ENCODE assay signal across 10 cellular contexts in genomic region chrX:40434947-40435346, GRCh38.
DNase-seq lines count a peak whose midpoint lies in the region; ATAC-seq and TF ChIP-seq lines count a peak whose summit lies in the region.
"Had no signal": no experiment of that assay in that cellular context is flagged by ENCODE, and none has a peak within 500 bp of the region (broad histone marks: within the 10 kb centered on the region; RNA-seq: fewer than 3 reads in every experiment).

No MANE protein-coding gene starts in this region.

- no peaks in the 10 kb centered on the region for H3K36me3 ChIP-seq in heart right ventricle
- no peaks in the 10 kb centered on the region for H3K36me3 ChIP-seq in tibial artery

- intact Hi-C loops in heart right ventricle (cut with DNase I) (no loop called here), tibial artery (cut with DNase I; ENCODE audit: low total_unique reads) (no loop called here)

- H3K27me3 ChIP-seq in heart right ventricle (peaks cover 0 to 42% (median 0%) of the 10 kb centered on the region in 7 donors), tibial artery (no peaks in the 10 kb centered on the region)

- H3K4me1 ChIP-seq in heart right ventricle (peaks cover 0 to 4% (median 0%) of the 10 kb centered on the region in 9 donors), tibial artery (no peaks in the 10 kb centered on the region)

- CTCF ChIA-PET in HEK293T (lab: Yijun Ruan, JAX), result interaction anchor here (0.6 kb wide), 2 partner anchors 31 to 1632 kb away, joined by 3 to 5 read pairs; no protein-coding TSS in a partner anchor

- POLR2A ChIA-PET in HEK293T (lab: Yijun Ruan, JAX), result interaction anchor here (0.7 to 1.7 kb wide), 4 partner anchors 11 to 65 kb away, joined by 3 to 4 read pairs (median 3); no protein-coding TSS in a partner anchor

- ATAC-seq in heart right ventricle, result peak in 5 of 8 donors; percentile 28 to 74 (median 50)
- no peak for ATAC-seq in GM19455 (IDR thresholded peaks at IDR 0.05; ENCODE audit: unreplicated experiment)
- no peak for ATAC-seq in HG03565 (IDR thresholded peaks at IDR 0.05; ENCODE audit: unreplicated experiment)
- ATAC-seq in HG02588 (IDR thresholded peaks at IDR 0.05; ENCODE audit: unreplicated experiment), result no peak

- H3K4me3 ChIP-seq in heart right ventricle, result peak overlapping the region in 1 of 10 donors; percentile 11
- no peak overlapping the region for H3K4me3 ChIP-seq in tibial artery

- TF ChIP-seq CTCF in heart right ventricle (IDR thresholded peaks at IDR 0.05) (no peak), tibial artery (IDR thresholded peaks at IDR 0.05) (no peak)

- H3K27ac ChIP-seq in heart right ventricle (no peak overlapping the region), tibial artery (no peak overlapping the region)

- peaks cover 0 to 8% (median 0%) of the 10 kb centered on the region in 11 donors for H3K9me3 ChIP-seq in heart right ventricle
- H3K9me3 ChIP-seq in tibial artery, result no peaks in the 10 kb centered on the region

- WGBS in heart right ventricle, 2 donors, result 41 to 49% methylated on average over 14 of the region's 14 CpGs

- peak; percentile 53 for DNase-seq in HEK293T (ENCODE audit: extremely low spot score)
- peak; percentile 76 for DNase-seq in RPMI8226
- DNase-seq in heart right ventricle, result no peak
- peak; percentile 71 for DNase-seq in retina
- no peak for DNase-seq in tibial artery
- DNase-seq: amniotic stem cell; stimulated activated naive CD4-positive, alpha-beta T cell had no signal

TF ChIP-seq in HEK293T, 16 proteins besides CTCF, POLR2A, EP300 and RAD21:
- no peak for TF ChIP-seq HDGF (IDR thresholded peaks at IDR 0.05; ENCODE audit: borderline replicate concordance)
- no peak for TF ChIP-seq ELF4 (IDR thresholded peaks at IDR 0.05)
- TF ChIP-seq FOXM1 (IDR thresholded peaks at IDR 0.05; ENCODE audit: borderline replicate concordance), result no peak
- peak; percentile 69 for TF ChIP-seq ARNT (IDR thresholded peaks at IDR 0.05)
- TF ChIP-seq PKNOX1 (IDR thresholded peaks at IDR 0.05), result peak; percentile 93
- TF ChIP-seq FOXA1 (IDR thresholded peaks at IDR 0.05), result no peak
- peak; percentile 75 for TF ChIP-seq L3MBTL2 (conservative IDR thresholded peaks at IDR 0.05)
TF ChIP-seq in HEK293T: peak in this region for 3.

Comparison
In these comparisons a context has a peak if more than half of its experiments do, and no peak if none do; other contexts are left out.
1. DNase-seq: peak in HEK293T (single experiment), RPMI8226 (single experiment) and retina (single experiment); none in heart right ventricle (0 of 2) and tibial artery (0 of 2).
2. ATAC-seq: peak in heart right ventricle (5 of 8); none in GM19455 (single experiment), HG03565 (single experiment) and HG02588 (single experiment).